8 cellular contexts compared by ENCODE assay signal in genomic region chr18:58091099-58091611, GRCh38. TPM values are rescaled to one million over a fixed set of nuclear protein-coding genes. Genes with fewer than 3 reads are reported as not detected.
DNase-seq lines count a peak whose midpoint lies in the region; ATAC-seq and TF ChIP-seq lines count a peak whose summit lies in the region.

No MANE protein-coding gene starts in this region.

- no peaks in the 10 kb centered on the region for H3K9me3 ChIP-seq in CD4-positive, CD25-positive, alpha-beta regulatory T cell (ENCODE audit: control insufficient read depth in 2 of 2, low read length in 2 of 2)

- ATAC-seq in CD4-positive, CD25-positive, alpha-beta regulatory T cell (ENCODE audit: low read depth in 2 of 2) = peak; percentile 53 to 67
- ATAC-seq in GM19328 (IDR thresholded peaks at IDR 0.05; ENCODE audit: unreplicated experiment) (peak; percentile 65), HG03280 (IDR thresholded peaks at IDR 0.05; ENCODE audit: unreplicated experiment) (peak; percentile 68), activated B cell treated with CpG ODN at 0.5 μM for 24 hours (ENCODE audit: low read depth) (peak; percentile 99)

- POLR2A ChIA-PET in activated B cell treated with CpG ODN at 0.5 μM for 24 hours (lab: Charles Lee) = interaction anchor here (1.0 to 1.9 kb wide), 4 partner anchors 9 to 76 kb away, joined by 3 to 5 read pairs (median 4); no protein-coding TSS in a partner anchor

- DNase-seq in CD4-positive, CD25-positive, alpha-beta regulatory T cell = peak in 1 of 3 donors; percentile 11
- DNase-seq in activated B cell treated with CpG ODN at 0.5 μM for 24 hours = peak; percentile 22
- no peak for DNase-seq in cerebellum (ENCODE audit: low spot score)
- DNase-seq in cerebellar nuclear complex (lab: John Stamatoyannopoulos, UW) = no peak
- no peak for DNase-seq in Ammon's horn (ENCODE audit: low spot score)
- DNase-seq in NCI-H524 treated with DMSO at 0.1 percent for 48 hours (lab: John Stamatoyannopoulos, UW) = no peak

- no peaks in the 10 kb centered on the region for H3K36me3 Mint-ChIP-seq in CD4-positive, CD25-positive, alpha-beta regulatory T cell
- H3K36me3 Mint-ChIP-seq in activated B cell treated with CpG ODN at 0.5 μM for 24 hours (ENCODE audit: low read depth) = peaks cover 2% of the 10 kb centered on the region

- no peak overlapping the region for H3K27ac ChIP-seq in CD4-positive, CD25-positive, alpha-beta regulatory T cell (ENCODE audit: insufficient read depth, low read length, poor library complexity, severe bottlenecking)

- H3K27me3 Mint-ChIP-seq in CD4-positive, CD25-positive, alpha-beta regulatory T cell = peaks cover 4% of the 10 kb centered on the region
- no peaks in the 10 kb centered on the region for H3K27me3 Mint-ChIP-seq in activated B cell treated with CpG ODN at 0.5 μM for 24 hours

- no peak overlapping the region for H3K4me3 ChIP-seq in CD4-positive, CD25-positive, alpha-beta regulatory T cell (ENCODE audit: low read depth, low read length)

- intact Hi-C loops in activated B cell treated with CpG ODN at 0.5 μM for 24 hours (cut with micrococcal nuclease) = loop anchor here (1.0 kb wide), 3 partner anchors 9 to 461 kb away; no protein-coding TSS in a partner anchor

- no peaks in the 10 kb centered on the region for H3K4me1 Mint-ChIP-seq in CD4-positive, CD25-positive, alpha-beta regulatory T cell
- peaks cover 21% of the 10 kb centered on the region for H3K4me1 Mint-ChIP-seq in activated B cell treated with CpG ODN at 0.5 μM for 24 hours

- CTCF ChIA-PET in activated B cell treated with CpG ODN at 0.5 μM for 24 hours (lab: Charles Lee) = interaction anchor here (1.1 to 1.8 kb wide), 3 partner anchors 9 to 39 kb away, joined by 3 to 6 read pairs (median 3); no protein-coding TSS in a partner anchor

- H3K4me3 Mint-ChIP-seq in CD4-positive, CD25-positive, alpha-beta regulatory T cell = no peak overlapping the region
- H3K4me3 Mint-ChIP-seq in activated B cell treated with CpG ODN at 0.5 μM for 24 hours = peak overlapping the region; percentile 21

- no peaks in the 10 kb centered on the region for H3K4me1 ChIP-seq in CD4-positive, CD25-positive, alpha-beta regulatory T cell (ENCODE audit: control insufficient read depth, insufficient read depth, low read length, poor library complexity, severe bottlenecking)

- no peaks in the 10 kb centered on the region for H3K36me3 ChIP-seq in CD4-positive, CD25-positive, alpha-beta regulatory T cell (ENCODE audit: control insufficient read depth, insufficient read depth, low read length)

- no peaks in the 10 kb centered on the region for H3K27me3 ChIP-seq in CD4-positive, CD25-positive, alpha-beta regulatory T cell (ENCODE audit: control insufficient read depth, insufficient read depth, low read length)

- H3K9me3 Mint-ChIP-seq in CD4-positive, CD25-positive, alpha-beta regulatory T cell = peaks cover 0 to 5% (median 0%) of the 10 kb centered on the region in 7 donors
- H3K9me3 Mint-ChIP-seq in activated B cell treated with CpG ODN at 0.5 μM for 24 hours = peaks cover 3% of the 10 kb centered on the region

- TF ChIP-seq CTCF in activated B cell treated with CpG ODN at 0.5 μM for 24 hours (IDR thresholded peaks at IDR 0.05) = no peak

- peak overlapping the region in 1 of 3 donors; percentile 62 for H3K27ac Mint-ChIP-seq in CD4-positive, CD25-positive, alpha-beta regulatory T cell
- H3K27ac Mint-ChIP-seq in activated B cell treated with CpG ODN at 0.5 μM for 24 hours = peak overlapping the region; percentile 87

RNA-seq across cellular contexts. Expression of gene NEDD4L, which starts 47.1 kb away (rescaled TPM):
- 19.6 TPM for total RNA-seq in CD4-positive, CD25-positive, alpha-beta regulatory T cell
- polyA plus RNA-seq in CD4-positive, CD25-positive, alpha-beta regulatory T cell = 1 to 10 TPM; 4.4 to 8.9 (median 6.2) TPM
- 24.9 and 32.6 TPM in 2 replicates for total RNA-seq in activated B cell treated with CpG ODN at 0.5 μM for 24 hours
- total RNA-seq in cerebellum = 160 TPM
